ENCODE assay signal across 8 cellular contexts in genomic region chr17:81666342-81667191, GRCh38. TPM values are rescaled to one million over a fixed set of nuclear protein-coding genes. Genes with fewer than 3 reads are reported as not detected.
A peak's percentile ranks its signal among the peaks of the same experiment; 100 is the strongest.
DNase-seq lines count a peak whose midpoint lies in the region; ATAC-seq, FAIRE-seq and TF ChIP-seq lines count a peak whose summit lies in the region.

Gene CCDC137 (plus strand): TSS chr17:81666737. CDS start chr17:81666767, 30 bp downstream.
Gene OXLD1 (minus strand): TSS chr17:81666605. CDS start chr17:81666577, 28 bp downstream.

- peak; percentile 79 for TF ChIP-seq POLR2A in breast epithelium (IDR thresholded peaks at IDR 0.05)

- intact Hi-C loops in breast epithelium (cut with DNase I; ENCODE audit: low total_unique reads): no loop called here

- no peak for FAIRE-seq in small intestine (lab: Jason Lieb, UNC)

- H3K4me1 ChIP-seq in breast epithelium: peaks cover 0 to 13% of the 10 kb centered on the region in 2 donors
- peaks cover 4 to 5% of the 10 kb centered on the region in 2 donors for H3K4me1 ChIP-seq in small intestine (ENCODE audit: control insufficient read depth in 2 of 2, insufficient read depth in 1 of 2, low read depth in 1 of 2, low read length in 1 of 2)

- 0 to 1% (median 0%) methylated on average over 48 to 96 of the region's 96 CpGs for WGBS in small intestine, 3 donors

- H3K4me3 ChIP-seq in AG04450 (ENCODE audit: low read depth, low read length): peak within 1 kb of the TSS; percentile 85
- peak within 1 kb of the TSS; percentile 97 for H3K4me3 ChIP-seq in WERI-Rb-1 (ENCODE audit: low read depth, low read length)
- peak within 1 kb of the TSS; percentile 78 to 99 (median 98) for H3K4me3 ChIP-seq in breast epithelium
- peak within 1 kb of the TSS; percentile 89 to 90 for H3K4me3 ChIP-seq in small intestine (ENCODE audit: low read depth in 1 of 2, low read length in 2 of 2)

- POLR2A ChIA-PET in AG04450 (lab: Yijun Ruan, JAX): interaction anchor here (0.8 to 1.8 kb wide), 7 partner anchors 9 to 36 kb away, joined by 3 to 7 read pairs (median 4); partner anchors contain the start of genes ARL16, HGS and MRPL12

- peak; percentile 90 for ATAC-seq in GM18907 (IDR thresholded peaks at IDR 0.05; ENCODE audit: unreplicated experiment)
- ATAC-seq in HG03139 (IDR thresholded peaks at IDR 0.05; ENCODE audit: unreplicated experiment): peak; percentile 95

- H3K36me3 ChIP-seq in WERI-Rb-1 (peaks cover 62% of the 10 kb centered on the region), breast epithelium (no peaks in the 10 kb centered on the region), small intestine (ENCODE audit: control insufficient read depth in 2 of 2, insufficient read depth in 2 of 2, low read length in 2 of 2) (peaks cover 3 to 4% of the 10 kb centered on the region in 2 donors)

- peak; percentile 91 for DNase-seq in AG04450 (ENCODE audit: low read depth, low spot score)
- peak; percentile 98 for DNase-seq in NCI-H2227 (lab: John Stamatoyannopoulos, UW; ENCODE audit: unreplicated experiment)
- peak; percentile 99 for DNase-seq in WERI-Rb-1
- peak; percentile 93 to 96 for DNase-seq in breast epithelium (ENCODE audit: low spot score in 2 of 2)
- peak; percentile 98 for DNase-seq in iPS-NIHi11 (ENCODE audit: low spot score)
- peak; percentile 94 for DNase-seq in small intestine

- H3K27me3 ChIP-seq in AG04450 (ENCODE audit: control insufficient read depth, insufficient read depth, low read length) (no peaks in the 10 kb centered on the region), WERI-Rb-1 (ENCODE audit: insufficient read depth, low read depth, severe bottlenecking) (no peaks in the 10 kb centered on the region), breast epithelium (no peaks in the 10 kb centered on the region), small intestine (ENCODE audit: control insufficient read depth in 2 of 2, insufficient read depth in 2 of 2, low read length in 2 of 2) (no peaks in the 10 kb centered on the region)

- no peak for TF ChIP-seq CTCF in AG04450 (IDR thresholded peaks at IDR 0.05; ENCODE audit: low read depth, low read length)
- no peak for TF ChIP-seq CTCF in WERI-Rb-1 (IDR thresholded peaks at IDR 0.05; ENCODE audit: low read depth, low read length)
- TF ChIP-seq CTCF in breast epithelium (IDR thresholded peaks at IDR 0.05): no peak

- no peaks in the 10 kb centered on the region; the same call in 1 of the 2 replicates for H3K9me3 ChIP-seq in AG04450 (ENCODE audit: control insufficient read depth, insufficient read depth, low read length)
- H3K9me3 ChIP-seq in WERI-Rb-1 (ENCODE audit: severe bottlenecking): no peaks in the 10 kb centered on the region
- no peaks in the 10 kb centered on the region for H3K9me3 ChIP-seq in breast epithelium
- no peaks in the 10 kb centered on the region for H3K9me3 ChIP-seq in small intestine (ENCODE audit: control insufficient read depth, low read depth)

- CTCF ChIA-PET in AG04450 (lab: Charles Lee): interaction anchor here (1.0 kb wide), 1 partner anchor 9 kb away, joined by 4 read pairs; no protein-coding TSS in a partner anchor

- H3K27ac ChIP-seq in AG04450 (ENCODE audit: low read depth, low read length): peak within 1 kb of the TSS; percentile 61
- H3K27ac ChIP-seq in WERI-Rb-1: peak within 1 kb of the TSS; percentile 97
- H3K27ac ChIP-seq in breast epithelium: peak within 1 kb of the TSS; percentile 91 to 93
- H3K27ac ChIP-seq in small intestine (ENCODE audit: low read depth in 1 of 2, low read length in 1 of 2): peak within 1 kb of the TSS; percentile 66 to 86

RNA-seq across cellular contexts. Expression of gene CCDC137, which starts in this region (rescaled TPM):
- polyA plus RNA-seq in AG04450 (2011; rRNA removed) (10.7 and 10.9 TPM in 2 replicates), small intestine (10 to 100 TPM; 18.1 to 89.2 (median 24.6) TPM)
- 2.2 and 3.9 TPM in 2 replicates for polyA minus RNA-seq in AG04450 (2011; rRNA and poly(A)+ RNA removed)
- 10 to 100 TPM in 2 of 3 donors, 1 to 10 TPM in 1; 8.6 to 14.4 (median 11.6) TPM for total RNA-seq in breast epithelium

RNA-seq across cellular contexts. Expression of gene OXLD1, which starts in this region (rescaled TPM):
- polyA plus RNA-seq in AG04450 (2011; rRNA removed) (13.4 and 17.0 TPM in 2 replicates), small intestine (10 to 100 TPM; 54.8 to 76.0 (median 75.7) TPM)
- 2.9 and 4.4 TPM in 2 replicates for polyA minus RNA-seq in AG04450 (2011; rRNA and poly(A)+ RNA removed)
- total RNA-seq in breast epithelium: 10 to 100 TPM; 34.4 to 43.6 (median 42.6) TPM

Comparison
In these comparisons a context has a peak if more than half of its experiments do, and no peak if none do; other contexts are left out.
1. Peak in every context shown above with its lines: DNase-seq, ATAC-seq, H3K4me3 ChIP-seq and H3K27ac ChIP-seq.